Comparison of ENCODE assay signal across 8 cellular contexts in genomic region chr5:141692919-141693848, GRCh38.
A peak's percentile ranks its signal among the peaks of the same experiment; 100 is the strongest.
DNase-seq lines count a peak whose midpoint lies in the region; ATAC-seq lines count a peak whose summit lies in the region.

No MANE protein-coding gene starts in this region.

- H3K27ac Mint-ChIP-seq in stimulated activated naive CD8-positive, alpha-beta T cell treated with anti-CD3 and anti-CD28 coated beads, Interleukin-15, Interleukin-2, amounts not matched to agents 100 ng/mL and 50 ng/mL, for 24 hours: peak overlapping the region; percentile 75

- H3K27me3 Mint-ChIP-seq in stimulated activated naive CD8-positive, alpha-beta T cell treated with anti-CD3 and anti-CD28 coated beads, Interleukin-15, Interleukin-2, amounts not matched to agents 100 ng/mL and 50 ng/mL, for 24 hours: peaks cover 22% of the 10 kb centered on the region

- H3K9me3 Mint-ChIP-seq in stimulated activated naive CD8-positive, alpha-beta T cell treated with anti-CD3 and anti-CD28 coated beads, Interleukin-15, Interleukin-2, amounts not matched to agents 100 ng/mL and 50 ng/mL, for 24 hours: no peaks in the 10 kb centered on the region

- H3K4me3 Mint-ChIP-seq in stimulated activated naive CD8-positive, alpha-beta T cell treated with anti-CD3 and anti-CD28 coated beads, Interleukin-15, Interleukin-2, amounts not matched to agents 100 ng/mL and 50 ng/mL, for 24 hours: peak overlapping the region; percentile 33

- ATAC-seq in HG02759 (IDR thresholded peaks at IDR 0.05; ENCODE audit: unreplicated experiment): no peak

- H3K36me3 Mint-ChIP-seq in stimulated activated naive CD8-positive, alpha-beta T cell treated with anti-CD3 and anti-CD28 coated beads, Interleukin-15, Interleukin-2, amounts not matched to agents 100 ng/mL and 50 ng/mL, for 24 hours (ENCODE audit: low read depth): no peaks in the 10 kb centered on the region

- DNase-seq in NCI-H2107 treated with DMSO at 0.1 percent for 48 hours (lab: John Stamatoyannopoulos, UW; ENCODE audit: unreplicated experiment) (peak; percentile 32), NCI-H2107 (lab: John Stamatoyannopoulos, UW) (no peak), kidney tubule cell (ENCODE audit: low spot score) (peak; percentile 65), NCI-H1694 treated with DMSO at 0.1 percent for 48 hours (lab: John Stamatoyannopoulos, UW) (no peak), cerebellar nuclear complex (lab: John Stamatoyannopoulos, UW) (no peak)
- DNase-seq in activated T-cell treated with anti-CD3 and anti-CD28 coated beads, Interleukin-2, amount 50 U/mL, for 48 hours: peak; percentile 83 to 86

- H3K4me1 Mint-ChIP-seq in stimulated activated naive CD8-positive, alpha-beta T cell treated with anti-CD3 and anti-CD28 coated beads, Interleukin-15, Interleukin-2, amounts not matched to agents 100 ng/mL and 50 ng/mL, for 24 hours (ENCODE audit: low read depth): peaks cover 25% of the 10 kb centered on the region

Comparison
In these comparisons a context has a peak if more than half of its experiments do, and no peak if none do; other contexts are left out.
1. DNase-seq: peak in NCI-H2107 treated with DMSO at 0.1 percent for 48 hours (single experiment), activated T-cell treated with anti-CD3 and anti-CD28 coated beads, Interleukin-2, amount 50 U/mL, for 48 hours (2 of 2) and kidney tubule cell (single experiment); none in NCI-H2107 (single experiment), NCI-H1694 treated with DMSO at 0.1 percent for 48 hours (single experiment) and cerebellar nuclear complex (0 of 2).